19 cellular contexts compared by ENCODE assay signal in genomic region chr6:158574800-158575199, GRCh38.
"Had no signal": no experiment of that assay in that cellular context is flagged by ENCODE, and none has a peak within 500 bp of the region (broad histone marks: within the 10 kb centered on the region; RNA-seq: fewer than 3 reads in every experiment).

No MANE protein-coding gene starts in this region.

- H3K27me3 Mint-ChIP-seq: brain; dendritic cell treated with granulocyte-macrophage colony-stimulating factor and Interleukin-4, amounts not matched to agents 40 ng/mL and 50 ng/mL, for 4 days; naive thymus-derived CD4-positive, alpha-beta T cell; stimulated activated naive CD8-positive, alpha-beta T cell treated with anti-CD3 and anti-CD28 coated beads, Interleukin-15, Interleukin-2, amounts not matched to agents 100 ng/mL and 50 ng/mL, for 24 hours had no signal

- H3K9me3 Mint-ChIP-seq: activated naive CD4-positive, alpha-beta T cell treated with anti-CD3 and anti-CD28 coated beads, Interleukin-2, amount 50 U/mL, for 72 hours; activated T-helper 1 cell treated with anti-CD3 and anti-CD28 coated beads, Interleukin-12 subunit alpha, Interleukin-12 subunit beta, Interleukin-2, Interleukin-4 antibody, amounts not matched to agents 30 ng/mL and 10 ng/mL and 1 ng/mL, durations not matched to agents 14 hours and 24 hours and 36 hours; dendritic cell treated with granulocyte-macrophage colony-stimulating factor and Interleukin-4, amounts not matched to agents 40 ng/mL and 50 ng/mL, for 4 days; stimulated activated naive CD8-positive, alpha-beta T cell treated with anti-CD3 and anti-CD28 coated beads, Interleukin-15, Interleukin-2, amounts not matched to agents 100 ng/mL and 50 ng/mL, for 24 hours; WTC11 had no signal

- H3K27ac ChIP-seq: hepatocyte, left lung, psoas muscle, right atrium auricular region, tibial nerve had no signal

- H3K4me1 ChIP-seq: psoas muscle, tibial nerve had no signal

- H3K4me3 Mint-ChIP-seq: activated T-helper 1 cell treated with anti-CD3 and anti-CD28 coated beads, Interleukin-12 subunit alpha, Interleukin-12 subunit beta, Interleukin-2, Interleukin-4 antibody, amounts not matched to agents 30 ng/mL and 10 ng/mL and 1 ng/mL, durations not matched to agents 14 hours and 24 hours and 36 hours; brain; dendritic cell treated with granulocyte-macrophage colony-stimulating factor and Interleukin-4, amounts not matched to agents 40 ng/mL and 50 ng/mL, for 4 days; naive thymus-derived CD4-positive, alpha-beta T cell; stimulated activated naive CD8-positive, alpha-beta T cell treated with anti-CD3 and anti-CD28 coated beads, Interleukin-15, Interleukin-2, amounts not matched to agents 100 ng/mL and 50 ng/mL, for 24 hours; WTC11 had no signal

- H3K4me3 ChIP-seq: hepatocyte, left lung, lung, psoas muscle, right atrium auricular region, tibial nerve had no signal

- H3K4me1 Mint-ChIP-seq: brain had no signal

- H3K4me2 ChIP-seq: hepatocyte had no signal

- H3K36me3 ChIP-seq: right atrium auricular region had no signal

- H2AFZ ChIP-seq: hepatocyte had no signal

- H3K9me3 ChIP-seq: left lung, psoas muscle, right atrium auricular region had no signal

- DNase-seq: activated CD4-positive, alpha-beta T cell treated with anti-CD3 and anti-CD28 coated beads, Interleukin-2, amount 50 U/mL, for 48 hours; aorta; effector CD4-positive, alpha-beta T cell; foreskin melanocyte; kidney glomerular epithelial cell; left lung; naive thymus-derived CD4-positive, alpha-beta T cell; psoas muscle; stimulated activated CD4-positive, alpha-beta T cell treated with anti-CD3 and anti-CD28 coated beads, Interleukin-4, amount 100 ng/mL, for 4 hours had no signal

- H3K27ac Mint-ChIP-seq: activated naive CD4-positive, alpha-beta T cell treated with anti-CD3 and anti-CD28 coated beads, Interleukin-2, amount 50 U/mL, for 72 hours; activated T-helper 1 cell treated with anti-CD3 and anti-CD28 coated beads, Interleukin-12 subunit alpha, Interleukin-12 subunit beta, Interleukin-2, Interleukin-4 antibody, amounts not matched to agents 30 ng/mL and 10 ng/mL and 1 ng/mL, durations not matched to agents 14 hours and 24 hours and 36 hours; dendritic cell treated with granulocyte-macrophage colony-stimulating factor and Interleukin-4, amounts not matched to agents 40 ng/mL and 50 ng/mL, for 4 days; stimulated activated naive CD8-positive, alpha-beta T cell treated with anti-CD3 and anti-CD28 coated beads, Interleukin-15, Interleukin-2, amounts not matched to agents 100 ng/mL and 50 ng/mL, for 24 hours had no signal

- H3K27me3 ChIP-seq: hepatocyte, left lung, right atrium auricular region, tibial nerve had no signal
